19 cellular contexts compared by ENCODE assay signal in the genomic region with DNA sequence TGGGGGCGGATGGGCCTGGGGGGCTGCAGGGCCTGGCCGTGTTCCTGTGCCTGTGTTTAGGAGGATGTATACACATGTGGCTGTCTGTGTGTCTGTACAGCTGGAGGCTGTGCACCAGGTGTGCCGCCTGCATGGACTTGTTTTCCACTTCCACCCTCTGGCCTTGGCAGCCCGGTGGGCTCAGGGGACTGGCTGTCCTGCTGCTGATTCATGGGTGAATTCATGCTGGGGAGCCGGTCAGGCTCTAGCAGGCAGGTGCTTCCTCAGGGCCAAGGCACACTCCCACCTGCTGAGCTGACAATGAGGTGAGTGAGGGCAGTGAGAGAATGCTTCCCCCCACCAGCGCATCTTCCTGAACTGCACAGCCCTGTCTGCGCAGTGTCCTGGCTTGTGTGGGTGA.
"Had no signal": no experiment of that assay in that cellular context is flagged by ENCODE, and none has a peak within 500 bp of the region (broad histone marks: within the 10 kb centered on the region; RNA-seq: fewer than 3 reads in every experiment).

No MANE protein-coding gene starts in this region.

- H3K9me3 Mint-ChIP-seq: activated CD8-positive, alpha-beta T cell treated with anti-CD3 and anti-CD28 coated beads for 36 hours; activated naive CD8-positive, alpha-beta T cell treated with anti-CD3 and anti-CD28 coated beads, Interleukin-2, amount 10 ng/mL, durations not matched to agents 7 days and 5 days; dendritic cell treated with granulocyte-macrophage colony-stimulating factor and Interleukin-4, amounts not matched to agents 40 ng/mL and 50 ng/mL, for 4 days; nephron; stimulated activated naive B cell treated with anti-CD40 and anti-IgM and Interleukin-4, amounts not matched to agents 10 μg/mL and 1 μg/mL and 100 μg/mL, for 72 hours; WTC11 had no signal

- H3K27me3 ChIP-seq: brain microvascular endothelial cell, esophagus muscularis mucosa, hepatocyte, tibial artery, vagina had no signal

- H3K4me3 Mint-ChIP-seq: activated CD8-positive, alpha-beta T cell treated with anti-CD3 and anti-CD28 coated beads for 36 hours; activated naive CD8-positive, alpha-beta T cell treated with anti-CD3 and anti-CD28 coated beads, Interleukin-2, amount 10 ng/mL, durations not matched to agents 7 days and 5 days; activated T-cell treated with anti-CD3 and anti-CD28 coated beads, Interleukin-2, amount 50 U/mL, for 72 hours; dendritic cell treated with granulocyte-macrophage colony-stimulating factor and Interleukin-4, amounts not matched to agents 40 ng/mL and 50 ng/mL, for 4 days; nephron; stimulated activated naive B cell treated with anti-CD40 and anti-IgM and Interleukin-4, amounts not matched to agents 10 μg/mL and 1 μg/mL and 100 μg/mL, for 72 hours; WTC11 had no signal

- DNase-seq: activated CD4-positive, alpha-beta T cell treated with anti-CD3 and anti-CD28 coated beads for 4 hours; activated CD8-positive, alpha-beta T cell treated with anti-CD3 and anti-CD28 coated beads for 36 hours; activated naive CD8-positive, alpha-beta T cell treated with anti-CD3 and anti-CD28 coated beads, Interleukin-2, amount 10 ng/mL, durations not matched to agents 7 days and 5 days; activated T-cell treated with anti-CD3 and anti-CD28 coated beads, Interleukin-2, amount 50 U/mL, for 72 hours; brain microvascular endothelial cell; kidney glomerular epithelial cell; right cardiac atrium; stimulated activated CD4-positive, alpha-beta T cell treated with anti-CD3 and anti-CD28 coated beads, Interleukin-15, amount 100 ng/mL, for 24 hours; stimulated activated CD4-positive, alpha-beta T cell treated with anti-CD3 and anti-CD28 coated beads, Interleukin-4, amount 100 ng/mL, for 1 hour; stimulated activated naive B cell treated with anti-CD40 and anti-IgM and Interleukin-4, amounts not matched to agents 10 μg/mL and 1 μg/mL and 100 μg/mL, for 72 hours; tibial artery had no signal

- H3K4me1 ChIP-seq: prostate gland had no signal

- H3K4me3 ChIP-seq: esophagus muscularis mucosa, hepatocyte, prostate gland, skin epidermis, tibial artery, vagina had no signal

- H3K9me3 ChIP-seq: esophagus muscularis mucosa, prostate gland, tibial artery, vagina had no signal

- ATAC-seq: activated CD8-positive, alpha-beta T cell treated with anti-CD3 and anti-CD28 coated beads for 36 hours; activated T-cell treated with anti-CD3 and anti-CD28 coated beads, Interleukin-2, amount 50 U/mL, for 72 hours; right cardiac atrium; stimulated activated naive B cell treated with anti-CD40 and anti-IgM and Interleukin-4, amounts not matched to agents 10 μg/mL and 1 μg/mL and 100 μg/mL, for 72 hours; WTC11 had no signal

- H3K27ac Mint-ChIP-seq: activated CD8-positive, alpha-beta T cell treated with anti-CD3 and anti-CD28 coated beads for 36 hours; activated naive CD8-positive, alpha-beta T cell treated with anti-CD3 and anti-CD28 coated beads, Interleukin-2, amount 10 ng/mL, durations not matched to agents 7 days and 5 days; activated T-cell treated with anti-CD3 and anti-CD28 coated beads, Interleukin-2, amount 50 U/mL, for 72 hours; dendritic cell treated with granulocyte-macrophage colony-stimulating factor and Interleukin-4, amounts not matched to agents 40 ng/mL and 50 ng/mL, for 4 days; stimulated activated naive B cell treated with anti-CD40 and anti-IgM and Interleukin-4, amounts not matched to agents 10 μg/mL and 1 μg/mL and 100 μg/mL, for 72 hours; WTC11 had no signal

- H3K27me3 Mint-ChIP-seq: activated CD8-positive, alpha-beta T cell treated with anti-CD3 and anti-CD28 coated beads for 36 hours; activated naive CD8-positive, alpha-beta T cell treated with anti-CD3 and anti-CD28 coated beads, Interleukin-2, amount 10 ng/mL, durations not matched to agents 7 days and 5 days; dendritic cell treated with granulocyte-macrophage colony-stimulating factor and Interleukin-4, amounts not matched to agents 40 ng/mL and 50 ng/mL, for 4 days; stimulated activated naive B cell treated with anti-CD40 and anti-IgM and Interleukin-4, amounts not matched to agents 10 μg/mL and 1 μg/mL and 100 μg/mL, for 72 hours had no signal

- H3K36me3 Mint-ChIP-seq: activated naive CD8-positive, alpha-beta T cell treated with anti-CD3 and anti-CD28 coated beads, Interleukin-2, amount 10 ng/mL, durations not matched to agents 7 days and 5 days; WTC11 had no signal

- H3K4me1 Mint-ChIP-seq: activated naive CD8-positive, alpha-beta T cell treated with anti-CD3 and anti-CD28 coated beads, Interleukin-2, amount 10 ng/mL, durations not matched to agents 7 days and 5 days; stimulated activated naive B cell treated with anti-CD40 and anti-IgM and Interleukin-4, amounts not matched to agents 10 μg/mL and 1 μg/mL and 100 μg/mL, for 72 hours; WTC11 had no signal

- H3K36me3 ChIP-seq: brain microvascular endothelial cell, prostate gland had no signal

- H3K27ac ChIP-seq: brain microvascular endothelial cell, esophagus muscularis mucosa, hepatocyte, prostate gland, tibial artery, vagina had no signal
